In genomic region chr11:78689558-78690153, GRCh38 we compare ENCODE assay signal across 16 cellular contexts.
DNase-seq lines count a peak whose midpoint lies in the region; FAIRE-seq and TF ChIP-seq lines count a peak whose summit lies in the region.
"Had no signal": no experiment of that assay in that cellular context is flagged by ENCODE, and none has a peak within 500 bp of the region (broad histone marks: within the 10 kb centered on the region; RNA-seq: fewer than 3 reads in every experiment).

No MANE protein-coding gene starts in this region.

- no peaks in the 10 kb centered on the region for H3K79me2 ChIP-seq in H9 (ENCODE audit: insufficient read depth, low read length)
- no peaks in the 10 kb centered on the region for H3K79me2 ChIP-seq in H1 (ENCODE audit: control insufficient read depth in 1 of 2, insufficient read depth in 2 of 2, low read length in 2 of 2)
- H3K79me2 ChIP-seq in neural progenitor cell (ENCODE audit: low read depth): no peaks in the 10 kb centered on the region

- intact Hi-C loops in ovary (cut with DNase I): no loop called here

- H3K23ac ChIP-seq in H9 (ENCODE audit: insufficient read length, low read depth, low read length): no peak overlapping the region
- H3K23ac ChIP-seq in H1 (ENCODE audit: insufficient read length): no peak overlapping the region

- H4K5ac ChIP-seq in H9 (ENCODE audit: insufficient read length, low read depth, low read length) (no peak overlapping the region), H1 (ENCODE audit: insufficient read length, low read depth, low read length) (no peak overlapping the region)

- H3K9me3 ChIP-seq in H9 (ENCODE audit: control insufficient read depth, low read depth, low read length): no peaks in the 10 kb centered on the region
- H3K9me3 ChIP-seq in H1 (ENCODE audit: insufficient read depth in 2 of 2, low read depth in 1 of 2, low read length in 1 of 2): no peaks in the 10 kb centered on the region
- H3K9me3 ChIP-seq in neural progenitor cell (ENCODE audit: low read depth): no peaks in the 10 kb centered on the region
- H3K9me3 ChIP-seq in ovary: no peaks in the 10 kb centered on the region
- no peaks in the 10 kb centered on the region for H3K9me3 ChIP-seq in SJCRH30 (replicated peaks)
- H3K9me3 ChIP-seq: BE2C, MG63 had no signal

- H3K36me3 Mint-ChIP-seq in H9 (ENCODE audit: insufficient read depth in 1 of 3, low read depth in 3 of 3): peaks cover 0 to 4% (median 0%) of the 10 kb centered on the region in 3 experiments; a peak in 1 of 7 replicates
- peaks cover 22% of the 10 kb centered on the region for H3K36me3 Mint-ChIP-seq in neural progenitor cell
- no peaks in the 10 kb centered on the region for H3K36me3 Mint-ChIP-seq in immature natural killer cell

- CTCF ChIA-PET in H1 (lab: Charles Lee; ENCODE audit: partially characterized antibody): interaction anchor here (0.7 to 8.6 kb wide), 6 partner anchors 9 to 44 kb away, joined by 3 to 64 read pairs (median 8); no protein-coding TSS in a partner anchor

- peak overlapping the region in 2 of 3 experiments; percentile 34 to 90; a peak in 2 of 7 replicates for H3K27ac Mint-ChIP-seq in H9
- peak overlapping the region; percentile 29 for H3K27ac Mint-ChIP-seq in neural progenitor cell
- H3K27ac Mint-ChIP-seq in immature natural killer cell: no peak overlapping the region
- H3K27ac Mint-ChIP-seq: HFFc6 had no signal

- no peak overlapping the region for H2BK120ac ChIP-seq in H9 (ENCODE audit: low read depth, low read length, poor library complexity, severe bottlenecking)
- H2BK120ac ChIP-seq in H1 (replicated peaks; ENCODE audit: low read depth, low read length): no peak overlapping the region

- no peak for TF ChIP-seq RAD21 in H1 (IDR thresholded peaks at IDR 0.05 in 1 of 2, conservative IDR thresholded peaks at IDR 0.05 in 1 of 2; ENCODE audit: low read depth in 2 of 2, low read length in 2 of 2)

- H3K27me3 ChIP-seq in H9 (ENCODE audit: insufficient read depth, low read length) (no peaks in the 10 kb centered on the region), H1 (replicated peaks in 1 of 4; ENCODE audit: control insufficient read depth in 3 of 4, extremely low read depth in 1 of 4, insufficient read depth in 3 of 4, low read length in 3 of 4) (no peaks in the 10 kb centered on the region; a peak in 1 of 7 replicates), neural progenitor cell (no peaks in the 10 kb centered on the region), ovary (no peaks in the 10 kb centered on the region), SJCRH30 (no peaks in the 10 kb centered on the region)
- H3K27me3 ChIP-seq: BE2C, MG63 had no signal

- H2BK15ac ChIP-seq in H9 (ENCODE audit: low read depth, low read length) (no peak overlapping the region), H1 (ENCODE audit: low read length) (no peak overlapping the region)

- H3K27me3 Mint-ChIP-seq in H9 (ENCODE audit: low read depth) (peaks cover 10% of the 10 kb centered on the region), neural progenitor cell (ENCODE audit: insufficient read depth, low read depth) (peaks cover 5% of the 10 kb centered on the region), immature natural killer cell (ENCODE audit: low read depth in 3 of 3) (peaks cover 2 to 3% (median 3%) of the 10 kb centered on the region in 3 donors)

- DNase-seq in ELF-1 (ENCODE audit: low read depth, low spot score) (peak; percentile 19), H9 (no peak), H1 (ENCODE audit: low read depth in 1 of 2, low spot score in 2 of 2) (no peak), neural progenitor cell (ENCODE audit: low spot score) (no peak), ovary (no peak), DMS153 treated with DMSO at 0.1 percent for 48 hours (lab: John Stamatoyannopoulos, UW; ENCODE audit: unreplicated experiment) (no peak), immature natural killer cell (no peak), SJCRH30 (no peak)
- DNase-seq: BE2C; DMS79; H7; HFFc6; MG63; NCI-H1417 treated with DMSO at 0.1 percent for 48 hours; NCI-H187 treated with DMSO at 0.1 percent for 48 hours; NK-92 treated with Interleukin-12 subunit alpha and Interleukin-12 subunit beta, amount 100 ng/mL, for 24 hours had no signal

- no CpG with 5 or more reads among the region's 5 CpGs for WGBS in H9 (ENCODE audit: extremely low coverage, insufficient read length, low lambda C conversion rate)
- WGBS in H1 (ENCODE audit: extremely low coverage in 1 of 2, insufficient coverage in 1 of 2, insufficient read length in 1 of 2, insufficient replicate concordance in 2 of 2, low coverage in 1 of 2, low lambda C conversion rate in 2 of 2, missing lambda C conversion rate in 1 of 2), 2 experiments: 92% methylated on average over 5 of the region's 5 CpGs; no CpG with 5 or more reads in 1 of the 2 experiments
- 87 to 89% (median 88%) methylated on average over 5 of the region's 5 CpGs for WGBS in ovary, 3 donors

- no peak overlapping the region for H4K91ac ChIP-seq in H9 (ENCODE audit: insufficient read length, low read depth, low read length)
- no peak overlapping the region for H4K91ac ChIP-seq in H1 (replicated peaks; ENCODE audit: insufficient read length, low read length)

- H3F3A ChIP-seq in neural progenitor cell (ENCODE audit: low read depth): no peaks in the 10 kb centered on the region

- H3K79me1 ChIP-seq in H9 (ENCODE audit: insufficient read depth, low read depth, low read length, poor library complexity, severe bottlenecking) (no peaks in the 10 kb centered on the region), H1 (ENCODE audit: low read depth, low read length) (no peaks in the 10 kb centered on the region)

- no peak overlapping the region for H3K4ac ChIP-seq in H9 (ENCODE audit: low read depth, low read length)
- H3K4ac ChIP-seq in H1 (replicated peaks; ENCODE audit: insufficient read length, low read depth, low read length): peak overlapping the region; percentile 72

- TF ChIP-seq POLR2A in H1 (IDR thresholded peaks at IDR 0.05; ENCODE audit: control extremely low read depth in 1 of 2, low read depth in 2 of 2, low read length in 2 of 2): no peak
- TF ChIP-seq POLR2A in ovary (IDR thresholded peaks at IDR 0.05): no peak

- H3K9ac ChIP-seq in H9 (ENCODE audit: extremely low read depth, insufficient read length, low read length): no peak overlapping the region
- H3K9ac ChIP-seq in H1 (replicated peaks in 1 of 4; ENCODE audit: extremely low read depth in 1 of 4, low read depth in 3 of 4, low read length in 3 of 4): no peak overlapping the region
- no peak overlapping the region for H3K9ac ChIP-seq in neural progenitor cell

- H3K18ac ChIP-seq in H9 (ENCODE audit: insufficient read length, low read depth, low read length) (no peak overlapping the region), H1 (ENCODE audit: extremely low read depth, low read length) (no peak overlapping the region)

- H2AFZ ChIP-seq in H9 (ENCODE audit: low read length): no peak overlapping the region
- H2AFZ ChIP-seq in H1 (ENCODE audit: low read length): no peak overlapping the region
- H2AFZ ChIP-seq in neural progenitor cell (replicated peaks): no peak overlapping the region

- POLR2A ChIA-PET in H1 (lab: Charles Lee; ENCODE audit: partially characterized antibody): interaction anchor here (0.6 to 1.0 kb wide), 2 partner anchors 13 to 26 kb away, joined by 3 read pairs; no protein-coding TSS in a partner anchor

- H2BK5ac ChIP-seq in H9 (ENCODE audit: insufficient read length, low read length) (no peak overlapping the region), H1 (ENCODE audit: low read depth, low read length) (no peak overlapping the region)

- H2AK5ac ChIP-seq in H9 (ENCODE audit: insufficient read length, low read length) (no peak overlapping the region), H1 (ENCODE audit: low read depth, low read length) (no peak overlapping the region)

- H3K36me3 ChIP-seq in H1 (ENCODE audit: control insufficient read depth in 2 of 4, insufficient read depth in 4 of 4, low read length in 3 of 4) (no peaks in the 10 kb centered on the region), neural progenitor cell (no peaks in the 10 kb centered on the region), ovary (no peaks in the 10 kb centered on the region), SJCRH30 (no peaks in the 10 kb centered on the region)
- H3K36me3 ChIP-seq: MG63 had no signal

- H3K9me3 Mint-ChIP-seq in H9 (no peaks in the 10 kb centered on the region), neural progenitor cell (no peaks in the 10 kb centered on the region), immature natural killer cell (peaks cover 0 to 1% (median 0%) of the 10 kb centered on the region in 6 donors)
- H3K9me3 Mint-ChIP-seq: HFFc6 had no signal

- H3K23me2 ChIP-seq in H9 (ENCODE audit: insufficient read length, low read depth, low read length, poor library complexity, severe bottlenecking) (no peaks in the 10 kb centered on the region), H1 (ENCODE audit: low read depth, low read length) (no peaks in the 10 kb centered on the region)

- H3K27ac ChIP-seq in H9 (ENCODE audit: insufficient read length, low read depth, low read length): no peak overlapping the region
- H3K27ac ChIP-seq in H1 (ENCODE audit: low read depth, low read length): no peak overlapping the region
- H3K27ac ChIP-seq in neural progenitor cell: no peak overlapping the region
- no peak overlapping the region for H3K27ac ChIP-seq in ovary
- no peak overlapping the region for H3K27ac ChIP-seq in SJCRH30

- no peaks in the 10 kb centered on the region; the same call in 1 of the 2 replicates for H3K4me1 ChIP-seq in H9 (ENCODE audit: insufficient read depth, low read length)
- peaks cover 0 to 8% (median 5%) of the 10 kb centered on the region in 4 experiments; a peak in 6 of 7 replicates for H3K4me1 ChIP-seq in H1 (replicated peaks in 1 of 4; ENCODE audit: control insufficient read depth in 3 of 4, insufficient read depth in 4 of 4, low read length in 3 of 4)
- peaks cover 8% of the 10 kb centered on the region for H3K4me1 ChIP-seq in neural progenitor cell
- H3K4me1 ChIP-seq in ovary (ENCODE audit: insufficient read depth): no peaks in the 10 kb centered on the region
- H3K4me1 ChIP-seq in SJCRH30: no peaks in the 10 kb centered on the region

- H3K4me3 ChIP-seq in H1 (ENCODE audit: extremely low read depth in 1 of 4, insufficient read depth in 2 of 4, low read depth in 3 of 4, low read length in 4 of 4) (no peak overlapping the region), neural progenitor cell (no peak overlapping the region), ovary (no peak overlapping the region), SJCRH30 (no peak overlapping the region)
- H3K4me3 ChIP-seq: MG63 had no signal

- H3K4me2 ChIP-seq in H9 (ENCODE audit: insufficient read depth, insufficient read length, low read length) (no peak overlapping the region), H1 (ENCODE audit: insufficient read depth in 1 of 2, low read depth in 2 of 2, low read length in 2 of 2) (no peak overlapping the region), neural progenitor cell (peak overlapping the region; percentile 38)

- no peak for TF ChIP-seq CTCF in H9 (conservative IDR thresholded peaks at IDR 0.05)
- TF ChIP-seq CTCF in H1 (IDR thresholded peaks at IDR 0.05; ENCODE audit: control extremely low read depth in 1 of 3, insufficient read depth in 1 of 3, low read depth in 1 of 3, low read length in 3 of 3): no peak
- no peak for TF ChIP-seq CTCF in neural progenitor cell (IDR thresholded peaks at IDR 0.05)
- no peak for TF ChIP-seq CTCF in ovary (IDR thresholded peaks at IDR 0.05)

- no peak overlapping the region for H3T11ph ChIP-seq in H9 (ENCODE audit: low read length)

- H3K4me3 Mint-ChIP-seq in H9: no peak overlapping the region; a peak in 1 of 5 replicates
- H3K4me3 Mint-ChIP-seq in neural progenitor cell: peak overlapping the region; percentile 46
- no peak overlapping the region for H3K4me3 Mint-ChIP-seq in immature natural killer cell
- H3K4me3 Mint-ChIP-seq: HFFc6 had no signal

- peaks cover 18 to 31% of the 10 kb centered on the region in 2 experiments for H3K4me1 Mint-ChIP-seq in H9
- peaks cover 4% of the 10 kb centered on the region for H3K4me1 Mint-ChIP-seq in neural progenitor cell
- H3K4me1 Mint-ChIP-seq in immature natural killer cell: no peaks in the 10 kb centered on the region

- FAIRE-seq in H1 (lab: Jason Lieb, UNC): no peak

- H3K14ac ChIP-seq in H9 (ENCODE audit: insufficient read depth, low read length): 0 out of 2 replicates have a peak overlapping the region, but pooled peaks have one; percentile 70
- no peak overlapping the region for H3K14ac ChIP-seq in H1 (ENCODE audit: insufficient read length)

- no peak overlapping the region for H3K56ac ChIP-seq in H9 (ENCODE audit: insufficient read length, low read depth, low read length)
- H3K56ac ChIP-seq in H1 (replicated peaks; ENCODE audit: insufficient read length, low read depth, low read length): no peak overlapping the region

- H2BK12ac ChIP-seq in H9 (ENCODE audit: insufficient read length, low read depth, low read length) (no peak overlapping the region), H1 (ENCODE audit: low read depth, low read length) (no peak overlapping the region)

- H2BK20ac ChIP-seq in H9 (ENCODE audit: low read depth, low read length, poor library complexity, severe bottlenecking) (no peak overlapping the region), H1 (ENCODE audit: low read length) (no peak overlapping the region)

- H4K8ac ChIP-seq in H9 (replicated peaks; ENCODE audit: insufficient read length, low read depth, low read length): no peak overlapping the region
- no peak overlapping the region for H4K8ac ChIP-seq in H1 (ENCODE audit: extremely low read depth, insufficient read depth, low read length)

- TF ChIP-seq EP300 in H1 (IDR thresholded peaks at IDR 0.05; ENCODE audit: borderline replicate concordance in 1 of 2, low read depth in 2 of 2, low read length in 2 of 2): no peak
- TF ChIP-seq EP300 in ovary (IDR thresholded peaks at IDR 0.05): no peak

- H4K20me1 ChIP-seq in H9 (ENCODE audit: control insufficient read depth, insufficient read depth, insufficient read length) (no peaks in the 10 kb centered on the region), H1 (replicated peaks in 1 of 2; ENCODE audit: control insufficient read depth in 1 of 2, insufficient read depth in 2 of 2, low read length in 2 of 2) (no peaks in the 10 kb centered on the region), neural progenitor cell (ENCODE audit: low read depth) (no peaks in the 10 kb centered on the region)

Comparison
In these comparisons a context has a peak if more than half of its experiments do, and no peak if none do; other contexts are left out.
1. H3K27ac Mint-ChIP-seq: peak in H9 (2 of 3) and neural progenitor cell (single experiment); none in immature natural killer cell (0 of 6).